In the genomic region with DNA sequence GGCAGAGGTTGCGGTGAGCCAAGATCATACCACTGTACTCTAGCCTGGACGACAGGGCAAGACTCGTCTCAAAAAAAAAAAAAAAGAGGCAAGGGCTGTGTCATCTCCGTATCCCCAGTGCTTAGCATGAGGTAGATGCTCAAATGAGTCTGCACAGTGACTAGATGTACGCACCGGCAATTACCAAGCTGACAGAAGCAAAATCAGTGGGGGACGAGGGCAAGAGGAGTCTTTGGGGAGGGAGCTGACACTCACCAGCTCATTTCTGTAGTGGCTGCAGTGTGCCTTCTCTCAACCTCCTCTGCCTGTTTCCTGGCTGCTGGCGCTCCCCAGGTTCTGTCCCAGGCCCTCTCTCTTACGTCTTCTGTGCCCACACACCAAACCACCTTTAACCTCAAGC, we compare ENCODE assay signal across 15 cellular contexts.
DNase-seq lines count a peak whose midpoint lies in the region; ATAC-seq and TF ChIP-seq lines count a peak whose summit lies in the region.
"Had no signal": no experiment of that assay in that cellular context is flagged by ENCODE, and none has a peak within 500 bp of the region (broad histone marks: within the 10 kb centered on the region; RNA-seq: fewer than 3 reads in every experiment).

No MANE protein-coding gene starts in this region.

- peak overlapping the region; percentile 37 for H3K27ac ChIP-seq in right cardiac atrium (ENCODE audit: low read length)
- H3K27ac ChIP-seq in coronary artery = peak overlapping the region; percentile 68 to 99
- H3K27ac ChIP-seq in prostate gland = peak overlapping the region; percentile 71 to 93

- no peak for DNase-seq in right cardiac atrium
- no peak for DNase-seq in Right ventricle myocardium superior
- no peak for DNase-seq in coronary artery (ENCODE audit: low spot score)
- no peak for DNase-seq in prostate gland (ENCODE audit: low spot score)
- no peak for DNase-seq in D341Med (ENCODE audit: low spot score)
- DNase-seq: activated T-cell treated with anti-CD3 and anti-CD28 coated beads for 4 hours; Karpas-422; NCI-H1436; NCI-H2227 treated with DMSO at 0.1 percent for 48 hours; spleen; stimulated activated naive B cell treated with anti-CD40 and anti-IgM and Interleukin-4, amounts not matched to agents 10 μg/mL and 1 μg/mL and 100 μg/mL, for 72 hours had no signal

- no peak for TF ChIP-seq POLR2A in prostate gland (IDR thresholded peaks at IDR 0.05)

- no peak for TF ChIP-seq CTCF in coronary artery (IDR thresholded peaks at IDR 0.05)
- TF ChIP-seq CTCF in prostate gland (IDR thresholded peaks at IDR 0.05) = no peak

- H3K36me3 ChIP-seq in prostate gland = no peaks in the 10 kb centered on the region

- intact Hi-C loops in right cardiac atrium (cut with DNase I) (no loop called here), Right ventricle myocardium superior (cut with DNase I) (no loop called here), prostate gland (cut with DNase I) (no loop called here)

- ATAC-seq in right cardiac atrium = no peak
- ATAC-seq in Right ventricle myocardium superior (ENCODE audit: poor library complexity) = no peak
- no peak for ATAC-seq in GM21423 (IDR thresholded peaks at IDR 0.05; ENCODE audit: unreplicated experiment)
- no peak for ATAC-seq in GM18868 (IDR thresholded peaks at IDR 0.05; ENCODE audit: unreplicated experiment)
- no peak for ATAC-seq in HG02938 (IDR thresholded peaks at IDR 0.05; ENCODE audit: unreplicated experiment)

- WGBS in right cardiac atrium = 85% methylated on average over 9 of the region's 9 CpGs
- 88% methylated on average over 9 of the region's 9 CpGs for WGBS in prostate gland

- peaks cover 40% of the 10 kb centered on the region for H3K4me1 ChIP-seq in right cardiac atrium (ENCODE audit: control insufficient read depth, insufficient read depth, low read length)
- H3K4me1 ChIP-seq in prostate gland (replicated peaks) = peaks cover 28% of the 10 kb centered on the region

- H3K4me3 ChIP-seq in right cardiac atrium (ENCODE audit: low read length) = no peak overlapping the region
- H3K4me3 ChIP-seq in coronary artery = no peak overlapping the region
- no peak overlapping the region for H3K4me3 ChIP-seq in prostate gland
- H3K4me3 ChIP-seq: GM23338, spleen had no signal

- H3K9me3 ChIP-seq in right cardiac atrium (ENCODE audit: control insufficient read depth, low read length) (no peaks in the 10 kb centered on the region), prostate gland (no peaks in the 10 kb centered on the region)
- H3K9me3 ChIP-seq: spleen had no signal

- H3K27me3 ChIP-seq in right cardiac atrium (ENCODE audit: control insufficient read depth, insufficient read depth) = no peaks in the 10 kb centered on the region
- no peaks in the 10 kb centered on the region for H3K27me3 ChIP-seq in prostate gland (replicated peaks; ENCODE audit: insufficient read depth)
- H3K27me3 ChIP-seq: spleen had no signal
